1 cellular context compared by ENCODE assay signal in genomic region chr5:132866342-132867045, GRCh38.
TF ChIP-seq lines count a peak whose summit lies in the region.

GDF9 (minus strand) TSS chr5:132866469; CDS start chr5:132864533, 1,936 bp downstream.
UQCRQ (plus strand) TSS chr5:132866642; CDS start chr5:132866882, 240 bp downstream.

TF ChIP-seq in HepG2, 621 proteins besides CTCF, POLR2A, EP300 and RAD21 (continued from another document and continues in another):
- TF ChIP-seq LCORL (IDR thresholded peaks at IDR 0.05) (no peak), LCORL (CRISPR knock-in tag; IDR thresholded peaks at IDR 0.05) (peak; percentile 92), UBTF (CRISPR knock-in tag; IDR thresholded peaks at IDR 0.05) (peak; percentile 66), ZNF883 (CRISPR knock-in tag; IDR thresholded peaks at IDR 0.05; ENCODE audit: not compliant biosample characterization) (peak; percentile 88), ZUFSP (CRISPR knock-in tag; IDR thresholded peaks at IDR 0.05; ENCODE audit: borderline replicate concordance) (no peak), RARG (CRISPR knock-in tag; IDR thresholded peaks at IDR 0.05; ENCODE audit: low read depth) (peak; percentile 27; the same call in 1 of the 2 replicates), E2F2 (CRISPR knock-in tag; IDR thresholded peaks at IDR 0.05; ENCODE audit: borderline replicate concordance) (0 out of 2 replicates have a peak, but pooled peaks have one; percentile 59), ATF6 (CRISPR knock-in tag; conservative IDR thresholded peaks at IDR 0.05) (0 out of 2 replicates have a peak, but pooled peaks have one; percentile 14), ZNF619 (CRISPR knock-in tag; IDR thresholded peaks at IDR 0.05) (peak; percentile 8; the same call in 1 of the 2 replicates), GTF3A (CRISPR knock-in tag; conservative IDR thresholded peaks at IDR 0.05) (no peak), ZNF562 (CRISPR knock-in tag; IDR thresholded peaks at IDR 0.05; ENCODE audit: borderline replicate concordance) (no peak), ATAD3A (CRISPR knock-in tag; IDR thresholded peaks at IDR 0.05) (no peak), RFX1 (IDR thresholded peaks at IDR 0.05) (no peak), AHDC1 (CRISPR knock-in tag; IDR thresholded peaks at IDR 0.05; ENCODE audit: borderline replicate concordance) (no peak), MXD3 (CRISPR knock-in tag; IDR thresholded peaks at IDR 0.05) (peak; percentile 36; the same call in 1 of the 2 replicates), HHEX (CRISPR knock-in tag; IDR thresholded peaks at IDR 0.05) (no peak), RCOR2 (CRISPR knock-in tag; IDR thresholded peaks at IDR 0.05) (peak; percentile 70), ZNF607 (CRISPR knock-in tag; IDR thresholded peaks at IDR 0.05; ENCODE audit: borderline replicate concordance) (peak; percentile 75; the same call in 1 of the 2 replicates), CREM (IDR thresholded peaks at IDR 0.05) (peak; percentile 97), CREM (CRISPR knock-in tag; IDR thresholded peaks at IDR 0.05) (peak; percentile 59; the same call in 1 of the 2 replicates), IKZF4 (CRISPR knock-in tag; IDR thresholded peaks at IDR 0.05; ENCODE audit: borderline replicate concordance, low read depth, not compliant biosample characterization) (no peak), NPAS2 (CRISPR knock-in tag; IDR thresholded peaks at IDR 0.05; ENCODE audit: borderline replicate concordance) (no peak), PTBP1 (IDR thresholded peaks at IDR 0.05; ENCODE audit: low read depth, low read length, poor library complexity, severe bottlenecking) (peak; percentile 63), ZNF614 (CRISPR knock-in tag; IDR thresholded peaks at IDR 0.05; ENCODE audit: borderline replicate concordance) (0 out of 2 replicates have a peak, but pooled peaks have one; percentile 26), ZNF740 (CRISPR knock-in tag; IDR thresholded peaks at IDR 0.05) (peak; percentile 80), PITX1 (CRISPR knock-in tag; IDR thresholded peaks at IDR 0.05) (peak; percentile 84), SMAD9 (CRISPR knock-in tag; IDR thresholded peaks at IDR 0.05) (no peak), ZKSCAN8 (CRISPR knock-in tag; IDR thresholded peaks at IDR 0.05; ENCODE audit: borderline replicate concordance) (peak; percentile 59; the same call in 1 of the 2 replicates), ZNF136 (CRISPR knock-in tag; IDR thresholded peaks at IDR 0.05; ENCODE audit: low read depth) (peak; percentile 76; the same call in 1 of the 2 replicates), NFKBIZ (CRISPR knock-in tag; IDR thresholded peaks at IDR 0.05) (0 out of 2 replicates have a peak, but pooled peaks have one; percentile 14), RFXAP (CRISPR knock-in tag; IDR thresholded peaks at IDR 0.05; ENCODE audit: borderline replicate concordance) (peak; percentile 95), SRSF9 (IDR thresholded peaks at IDR 0.05; ENCODE audit: borderline replicate concordance, insufficient read depth, low read depth, low read length, poor library complexity, severe bottlenecking) (no peak), KDM2A (CRISPR knock-in tag; IDR thresholded peaks at IDR 0.05; ENCODE audit: borderline replicate concordance, low read depth) (peak; percentile 80), ZNF772 (CRISPR knock-in tag; IDR thresholded peaks at IDR 0.05) (peak; percentile 92; the same call in 1 of the 2 replicates), ZMYM2 (CRISPR knock-in tag; IDR thresholded peaks at IDR 0.05) (peak; percentile 93), ZNF660 (CRISPR knock-in tag; IDR thresholded peaks at IDR 0.05; ENCODE audit: borderline replicate concordance, low read depth) (no peak), ZNF605 (CRISPR knock-in tag; IDR thresholded peaks at IDR 0.05) (peak; percentile 87), MAF1 (CRISPR knock-in tag; IDR thresholded peaks at IDR 0.05; ENCODE audit: borderline replicate concordance) (0 out of 2 replicates have a peak, but pooled peaks have one; percentile 60), HDAC1 (CRISPR knock-in tag; IDR thresholded peaks at IDR 0.05) (peak; percentile 78), SP4 (CRISPR knock-in tag; IDR thresholded peaks at IDR 0.05) (peak; percentile 86; the same call in 1 of the 2 replicates), RAD51 (IDR thresholded peaks at IDR 0.05; ENCODE audit: borderline replicate concordance) (no peak), ZMAT3 (CRISPR knock-in tag; conservative IDR thresholded peaks at IDR 0.05) (no peak), ZBED4 (CRISPR knock-in tag; IDR thresholded peaks at IDR 0.05; ENCODE audit: borderline replicate concordance) (peak; percentile 88; the same call in 1 of the 2 replicates), ZBTB34 (CRISPR knock-in tag; IDR thresholded peaks at IDR 0.05) (peak; percentile 79; the same call in 1 of the 2 replicates)
